Comparison of ENCODE assay signal across 1 cellular context in the genomic region with DNA sequence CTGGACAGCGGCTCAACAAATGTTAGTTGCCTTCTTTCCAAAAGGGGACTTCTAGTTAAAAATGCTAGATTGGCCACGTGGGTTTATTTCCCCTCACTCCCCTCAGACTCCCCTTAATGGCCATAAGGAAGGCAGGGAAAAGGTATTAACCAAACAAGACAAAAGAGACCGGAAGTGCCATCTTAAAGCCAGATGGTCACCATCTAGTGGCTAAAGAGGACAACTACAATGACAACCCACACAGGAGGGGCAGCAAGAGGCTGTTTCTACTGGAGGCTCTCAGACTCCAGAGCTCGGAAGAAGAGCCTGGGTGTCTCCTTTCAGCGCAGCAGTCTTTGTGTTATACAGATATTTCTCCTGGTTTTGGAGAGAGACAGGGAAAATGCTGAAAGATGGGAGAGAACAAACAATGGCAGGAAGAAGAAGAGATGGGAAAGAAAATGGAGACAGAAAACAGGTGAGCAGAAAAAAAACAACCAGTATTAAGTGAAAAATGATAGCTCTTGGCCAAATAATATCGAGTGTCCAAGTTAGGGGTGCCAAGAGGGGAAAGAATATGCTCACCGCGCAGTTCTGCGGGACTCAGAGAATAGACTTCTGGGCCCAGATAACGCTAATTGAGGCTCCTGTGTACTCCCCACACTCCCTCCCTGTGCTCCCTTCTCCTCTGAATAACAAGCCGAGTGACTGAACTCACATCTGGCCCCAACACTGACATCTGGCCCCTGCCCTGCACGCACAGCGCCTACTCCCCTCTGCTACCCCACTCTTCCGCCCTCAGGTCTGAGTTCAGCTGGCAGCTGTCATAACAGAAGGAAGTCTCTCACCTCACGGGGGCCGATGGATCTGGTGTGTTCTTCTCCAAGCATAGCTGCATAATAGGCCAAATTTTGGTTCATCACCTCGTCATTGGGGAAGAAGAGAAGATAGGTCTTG.
TF ChIP-seq lines count a peak whose summit lies in the region.

No MANE protein-coding gene starts in this region.

TF ChIP-seq in endothelial cell of umbilical vein, 7 proteins besides CTCF, POLR2A, EP300 and RAD21:
- TF ChIP-seq POLR2AphosphoS5 (IDR thresholded peaks at IDR 0.05; ENCODE audit: insufficient read depth, low read depth, low read length) (no peak), JUN (IDR thresholded peaks at IDR 0.05; ENCODE audit: borderline replicate concordance, insufficient read depth, insufficient read length, low read depth) (no peak), MYC (IDR thresholded peaks at IDR 0.05; ENCODE audit: low read depth, low read length) (no peak), GATA2 (IDR thresholded peaks at IDR 0.05; ENCODE audit: insufficient read depth, insufficient read length, low read depth, low read length) (no peak), MAX (IDR thresholded peaks at IDR 0.05; ENCODE audit: insufficient read depth, insufficient read length) (no peak), FOS (IDR thresholded peaks at IDR 0.05; ENCODE audit: borderline replicate concordance, insufficient read depth, low read length) (no peak)
